In the genomic region with DNA sequence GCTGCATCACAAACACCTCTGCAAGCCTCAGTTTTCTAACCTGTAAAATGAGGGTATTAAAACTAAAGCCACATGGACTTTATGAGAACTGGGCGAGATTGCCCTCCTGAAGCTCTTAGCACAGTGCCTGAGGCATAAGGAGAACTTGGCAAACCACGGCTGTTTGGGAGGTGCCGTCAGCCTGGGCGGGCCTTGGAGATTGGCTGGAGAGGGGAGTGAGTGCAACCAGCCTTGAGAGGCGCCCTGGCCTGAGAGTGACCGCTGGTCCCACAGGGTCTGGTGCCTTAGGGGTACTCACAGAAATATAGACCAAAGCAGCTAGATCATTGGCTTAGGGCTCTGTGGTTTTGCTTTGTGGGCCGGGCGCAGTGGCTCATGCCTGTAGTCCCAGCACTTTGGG, we compare ENCODE assay signal across 1 cellular context.
TF ChIP-seq lines count a peak whose summit lies in the region.

No MANE protein-coding gene starts in this region.

TF ChIP-seq in IMR-90, 13 proteins besides CTCF, POLR2A, EP300 and RAD21 (continued from another document):
- no peak for TF ChIP-seq USF2 (IDR thresholded peaks at IDR 0.05; ENCODE audit: low read depth, low read length)
